ENCODE assay signal across 17 cellular contexts in the genomic region with DNA sequence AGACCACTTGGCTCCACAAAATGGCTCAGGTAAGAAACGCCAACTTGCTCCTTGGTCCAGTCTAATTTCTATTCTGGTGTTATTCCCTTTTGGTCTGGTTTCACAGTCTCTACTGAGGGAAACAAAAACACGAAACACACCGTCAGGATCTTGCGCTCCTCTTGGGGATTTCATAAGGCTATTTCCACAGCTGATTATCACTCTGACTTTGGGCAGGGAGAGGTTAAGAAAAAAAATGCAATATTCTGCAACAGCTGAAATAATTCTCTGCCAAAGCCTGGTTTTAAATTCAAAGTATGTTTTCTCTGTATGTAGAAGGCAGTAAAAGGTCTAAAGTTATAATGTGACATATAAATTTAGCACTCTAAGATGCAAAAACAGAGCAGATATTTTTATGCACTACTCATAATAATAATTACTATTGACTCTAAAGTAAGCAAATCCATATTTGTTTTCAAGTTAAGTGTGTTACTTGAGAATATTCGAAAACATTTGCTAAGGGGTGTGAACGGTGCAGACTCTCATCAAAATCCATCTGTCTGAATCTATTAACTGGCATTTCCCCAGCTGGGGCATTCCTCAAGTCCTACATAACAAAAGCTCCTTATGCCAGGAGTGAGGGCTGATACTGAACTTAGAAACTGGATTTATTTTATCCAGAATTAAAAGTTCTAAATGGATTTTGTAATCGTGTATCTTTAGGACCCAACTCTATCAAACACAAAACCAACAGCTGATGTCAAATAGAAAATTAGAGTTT. TPM values are rescaled to one million over a fixed set of nuclear protein-coding genes. Genes with fewer than 3 reads are reported as not detected.
DNase-seq lines count a peak whose midpoint lies in the region; ATAC-seq and TF ChIP-seq lines count a peak whose summit lies in the region.
"Had no signal": no experiment of that assay in that cellular context is flagged by ENCODE, and none has a peak within 500 bp of the region (broad histone marks: within the 10 kb centered on the region; RNA-seq: fewer than 3 reads in every experiment).

No MANE protein-coding gene starts in this region.

- H3K9me3 ChIP-seq in mammary epithelial cell (replicated peaks; ENCODE audit: insufficient read depth, low read length), result no peaks in the 10 kb centered on the region
- H3K9me3 ChIP-seq: left lung had no signal

- TF ChIP-seq CTCF in cardiac fibroblast (IDR thresholded peaks at IDR 0.05; ENCODE audit: low read depth, low read length) (no peak), mammary epithelial cell (conservative IDR thresholded peaks at IDR 0.05 in 1 of 2, IDR thresholded peaks at IDR 0.05 in 1 of 2; ENCODE audit: extremely low read depth in 1 of 2, insufficient read depth in 1 of 2, low read depth in 1 of 2, low read length in 2 of 2) (no peak)

- WGBS in mammary epithelial cell (ENCODE audit: low coverage, missing lambda C conversion rate), result 60% methylated on average over 7 of the region's 7 CpGs

- BruUV-seq in mammary epithelial cell (replicated peaks; lab: Mats Ljungman, UMichigan), result no TSS peak

- no peaks in the 10 kb centered on the region for H3K36me3 Mint-ChIP-seq in activated T-cell treated with anti-CD3 and anti-CD28 coated beads, Interleukin-2, amount 50 U/mL, for 4 hours (ENCODE audit: insufficient read depth)
- H3K36me3 Mint-ChIP-seq: natural killer cell had no signal

- intact Hi-C loops in mammary epithelial cell (cut with micrococcal nuclease), result no loop called here

- no peaks in the 10 kb centered on the region for H3K79me2 ChIP-seq in mammary epithelial cell (ENCODE audit: insufficient read depth, low read length)

- DNase-seq in AG08395 (ENCODE audit: low spot score), result peak; percentile 28
- DNase-seq in HCEC 1CT, result peak; percentile 3
- peak; percentile 60 to 61 for DNase-seq in cardiac fibroblast (ENCODE audit: low read depth in 2 of 2)
- peak; percentile 33 for DNase-seq in iris pigment epithelial cell (ENCODE audit: low read depth)
- DNase-seq in NCI-H2029 (lab: John Stamatoyannopoulos, UW), result no peak
- no peak for DNase-seq in activated T-cell treated with anti-CD3 and anti-CD28 coated beads, Interleukin-2, amount 50 U/mL, for 4 hours
- no peak for DNase-seq in mammary epithelial cell
- DNase-seq in activated naive CD4-positive, alpha-beta T cell treated with anti-CD3 and anti-CD28 coated beads, Interleukin-2, amount 50 U/mL, for 16 hours, result no peak
- DNase-seq: activated CD4-positive, CD25-positive, alpha-beta regulatory T cell; activated naive CD4-positive, alpha-beta T cell; left lung; natural killer cell; NCI-H1436; substantia nigra had no signal

- no peaks in the 10 kb centered on the region for H3K36me3 ChIP-seq in mammary epithelial cell (ENCODE audit: insufficient read depth, low read length)
- H3K36me3 ChIP-seq: left lung had no signal

- H3K4me2 ChIP-seq in mammary epithelial cell (ENCODE audit: insufficient read depth, low read depth, low read length), result no peak overlapping the region

- in situ Hi-C loops in mammary epithelial cell (cut with MboI; ENCODE audit: low sequenced_read_pairs in 2 of 2), result no loop called here

- H3K27ac ChIP-seq in mammary epithelial cell (ENCODE audit: insufficient read depth, low read depth, low read length), result no peak overlapping the region
- H3K27ac ChIP-seq: epithelial cell of prostate, left lung had no signal

- dilution Hi-C loops in mammary epithelial cell (cut with HindIII; ENCODE audit: low sequenced_read_pairs), result no loop called here

- CTCF ChIA-PET in mammary epithelial cell (lab: Charles Lee; ENCODE audit: low non-redundant PET), result no interaction called here

- no peaks in the 10 kb centered on the region for H3K27me3 ChIP-seq in mammary epithelial cell (ENCODE audit: insufficient read depth, low read length)
- H3K27me3 ChIP-seq: left lung had no signal

- H3K4me3 ChIP-seq in cardiac fibroblast (replicated peaks in 1 of 2; ENCODE audit: low read depth in 2 of 2, low read length in 2 of 2) (no peak overlapping the region), mammary epithelial cell (replicated peaks in 1 of 3; ENCODE audit: insufficient read depth in 1 of 3, low read depth in 2 of 3, low read length in 3 of 3) (no peak overlapping the region)
- H3K4me3 ChIP-seq: left lung had no signal

- no peaks in the 10 kb centered on the region for H3K4me1 Mint-ChIP-seq in activated T-cell treated with anti-CD3 and anti-CD28 coated beads, Interleukin-2, amount 50 U/mL, for 4 hours (ENCODE audit: low read depth)
- H3K4me1 Mint-ChIP-seq: central memory CD8-positive, alpha-beta T cell; natural killer cell had no signal

- no peaks in the 10 kb centered on the region for H4K20me1 ChIP-seq in mammary epithelial cell (ENCODE audit: insufficient read depth, low read length)

- no peak overlapping the region for H3K9ac ChIP-seq in mammary epithelial cell (ENCODE audit: insufficient read depth, low read length)

- H3K4me1 ChIP-seq in mammary epithelial cell (ENCODE audit: insufficient read depth, low read length), result no peaks in the 10 kb centered on the region

- ATAC-seq in activated T-cell treated with anti-CD3 and anti-CD28 coated beads, Interleukin-2, amount 50 U/mL, for 4 hours, result no peak
- ATAC-seq: left lung, natural killer cell had no signal

- no peaks in the 10 kb centered on the region for H3K9me3 Mint-ChIP-seq in activated T-cell treated with anti-CD3 and anti-CD28 coated beads, Interleukin-2, amount 50 U/mL, for 4 hours
- H3K9me3 Mint-ChIP-seq: central memory CD8-positive, alpha-beta T cell; T-helper 1 cell treated with Interleukin-12 subunit alpha and Interleukin-12 subunit beta and Interleukin-4 antibody, amounts not matched to agents 30 μg/mL and 1 μg/mL, for 36 hours had no signal

- H3K27me3 Mint-ChIP-seq in activated T-cell treated with anti-CD3 and anti-CD28 coated beads, Interleukin-2, amount 50 U/mL, for 4 hours (ENCODE audit: low read depth), result peaks cover 2% of the 10 kb centered on the region

- H3K4me3 Mint-ChIP-seq in activated T-cell treated with anti-CD3 and anti-CD28 coated beads, Interleukin-2, amount 50 U/mL, for 4 hours, result no peak overlapping the region
- H3K4me3 Mint-ChIP-seq: central memory CD8-positive, alpha-beta T cell; natural killer cell; T-helper 1 cell treated with Interleukin-12 subunit alpha and Interleukin-12 subunit beta and Interleukin-4 antibody, amounts not matched to agents 30 μg/mL and 1 μg/mL, for 36 hours had no signal

- no peak overlapping the region for H2AFZ ChIP-seq in mammary epithelial cell (ENCODE audit: low read depth, low read length)

RNA-seq across cellular contexts. Expression of a gene that starts 38.4 kb away (rescaled TPM):
- under 1 TPM; 0.05 to 0.15 (median 0.14) TPM for total RNA-seq in activated T-cell treated with anti-CD3 and anti-CD28 coated beads, Interleukin-2, amount 50 U/mL, for 4 hours
- total RNA-seq in mammary epithelial cell, result 10 to 100 TPM; 10.8 to 15.5 TPM
- 3.8 TPM for polyA plus RNA-seq in mammary epithelial cell
- 21.7 TPM for polyA minus RNA-seq in mammary epithelial cell
- total RNA-seq: natural killer cell had no signal

Comparison
In these comparisons a context has a peak if more than half of its experiments do, and no peak if none do; other contexts are left out.
1. DNase-seq: peak in AG08395 (single experiment), HCEC 1CT (single experiment), cardiac fibroblast (2 of 2) and iris pigment epithelial cell (single experiment); none in NCI-H2029 (single experiment), activated T-cell treated with anti-CD3 and anti-CD28 coated beads, Interleukin-2, amount 50 U/mL, for 4 hours (single experiment), mammary epithelial cell (single experiment) and activated naive CD4-positive, alpha-beta T cell treated with anti-CD3 and anti-CD28 coated beads, Interleukin-2, amount 50 U/mL, for 16 hours (single experiment).
2. RNA of a gene that starts 38.4 kb away (total RNA-seq): 10.8 to 15.5 TPM in mammary epithelial cell; 0.05 to 0.15 TPM in activated T-cell treated with anti-CD3 and anti-CD28 coated beads, Interleukin-2, amount 50 U/mL, for 4 hours; every median in the first group is over 10 times any median in the second.